Comparison of ENCODE assay signal across 1 cellular context in the genomic region with DNA sequence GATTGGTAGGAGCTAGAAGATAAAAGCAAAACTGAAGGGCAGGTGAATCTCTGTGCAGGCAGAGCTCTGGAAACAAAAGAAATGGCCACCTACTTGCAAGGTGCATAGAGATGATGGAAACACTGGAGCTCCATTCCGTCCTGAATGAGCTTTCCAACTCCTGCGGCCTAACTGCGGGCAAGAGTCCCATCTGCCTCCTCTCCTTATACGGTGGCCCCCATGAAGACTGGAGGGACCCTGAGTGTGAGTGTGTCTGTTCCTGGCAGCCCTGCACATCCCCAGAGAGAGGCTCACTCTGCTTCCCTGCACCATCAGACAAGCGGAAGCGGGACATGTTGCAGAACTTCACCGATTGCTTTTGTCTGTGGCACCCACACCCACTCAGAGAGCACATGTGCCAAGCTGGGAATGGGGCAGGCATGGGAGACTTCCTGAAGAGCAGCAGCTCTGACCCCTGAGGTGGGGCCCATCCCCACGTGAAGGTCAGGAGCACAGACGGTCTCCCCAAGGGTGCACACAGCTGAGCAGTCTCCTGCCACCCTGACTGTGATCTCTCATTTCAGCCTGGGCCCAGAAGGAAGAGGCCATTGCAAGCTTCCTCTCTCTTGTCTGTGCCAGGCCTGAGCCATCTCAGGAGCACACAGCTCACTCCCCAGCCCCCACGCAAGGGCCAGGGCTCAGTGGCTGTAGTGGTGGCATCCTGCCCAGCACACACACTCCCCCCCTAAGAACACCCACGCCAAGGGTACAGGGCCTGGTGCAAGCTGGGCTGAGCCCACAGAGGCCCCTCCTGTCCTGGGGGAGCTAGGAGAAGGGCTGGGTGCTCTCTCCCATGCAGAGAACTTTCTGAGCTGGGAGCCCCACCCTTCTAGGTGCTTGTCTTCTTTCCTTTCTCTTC.
A peak's percentile ranks its signal among the peaks of the same experiment; 100 is the strongest.
TF ChIP-seq lines count a peak whose summit lies in the region.

No MANE protein-coding gene starts in this region.

TF ChIP-seq in HepG2, 621 proteins besides CTCF, POLR2A, EP300 and RAD21 (continued from another document):
- peak; percentile 66; the same call in 1 of the 2 replicates for TF ChIP-seq ZBTB46 (CRISPR knock-in tag; IDR thresholded peaks at IDR 0.05; ENCODE audit: borderline replicate concordance)
- TF ChIP-seq SYNCRIP (IDR thresholded peaks at IDR 0.05; ENCODE audit: insufficient read depth, low read depth, low read length): no peak
- no peak for TF ChIP-seq GATAD2A (CRISPR knock-in tag; IDR thresholded peaks at IDR 0.05)
- TF ChIP-seq, protein P1, sequence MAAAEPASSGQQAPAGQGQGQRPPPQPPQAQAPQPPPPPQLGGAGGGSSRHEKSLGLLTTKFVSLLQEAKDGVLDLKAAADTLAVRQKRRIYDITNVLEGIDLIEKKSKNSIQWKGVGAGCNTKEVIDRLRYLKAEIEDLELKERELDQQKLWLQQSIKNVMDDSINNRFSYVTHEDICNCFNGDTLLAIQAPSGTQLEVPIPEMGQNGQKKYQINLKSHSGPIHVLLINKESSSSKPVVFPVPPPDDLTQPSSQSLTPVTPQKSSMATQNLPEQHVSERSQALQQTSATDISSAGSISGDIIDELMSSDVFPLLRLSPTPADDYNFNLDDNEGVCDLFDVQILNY (CRISPR knock-in tag; conservative IDR thresholded peaks at IDR 0.05): no peak
- no peak for TF ChIP-seq KDM3A (CRISPR knock-in tag; IDR thresholded peaks at IDR 0.05; ENCODE audit: low read depth)
- TF ChIP-seq JUNB (CRISPR knock-in tag; IDR thresholded peaks at IDR 0.05; ENCODE audit: borderline replicate concordance): no peak
- TF ChIP-seq, protein P2, sequence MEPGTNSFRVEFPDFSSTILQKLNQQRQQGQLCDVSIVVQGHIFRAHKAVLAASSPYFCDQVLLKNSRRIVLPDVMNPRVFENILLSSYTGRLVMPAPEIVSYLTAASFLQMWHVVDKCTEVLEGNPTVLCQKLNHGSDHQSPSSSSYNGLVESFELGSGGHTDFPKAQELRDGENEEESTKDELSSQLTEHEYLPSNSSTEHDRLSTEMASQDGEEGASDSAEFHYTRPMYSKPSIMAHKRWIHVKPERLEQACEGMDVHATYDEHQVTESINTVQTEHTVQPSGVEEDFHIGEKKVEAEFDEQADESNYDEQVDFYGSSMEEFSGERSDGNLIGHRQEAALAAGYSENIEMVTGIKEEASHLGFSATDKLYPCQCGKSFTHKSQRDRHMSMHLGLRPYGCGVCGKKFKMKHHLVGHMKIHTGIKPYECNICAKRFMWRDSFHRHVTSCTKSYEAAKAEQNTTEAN (CRISPR knock-in tag; conservative IDR thresholded peaks at IDR 0.05): no peak
- TF ChIP-seq ZBTB39 (CRISPR knock-in tag; IDR thresholded peaks at IDR 0.05): peak; percentile 70; the same call in 1 of the 2 replicates
- TF ChIP-seq ZNF10 (CRISPR knock-in tag; IDR thresholded peaks at IDR 0.05; ENCODE audit: borderline replicate concordance, low read depth): no peak
